Comparison of ENCODE assay signal across 18 cellular contexts in the genomic region with DNA sequence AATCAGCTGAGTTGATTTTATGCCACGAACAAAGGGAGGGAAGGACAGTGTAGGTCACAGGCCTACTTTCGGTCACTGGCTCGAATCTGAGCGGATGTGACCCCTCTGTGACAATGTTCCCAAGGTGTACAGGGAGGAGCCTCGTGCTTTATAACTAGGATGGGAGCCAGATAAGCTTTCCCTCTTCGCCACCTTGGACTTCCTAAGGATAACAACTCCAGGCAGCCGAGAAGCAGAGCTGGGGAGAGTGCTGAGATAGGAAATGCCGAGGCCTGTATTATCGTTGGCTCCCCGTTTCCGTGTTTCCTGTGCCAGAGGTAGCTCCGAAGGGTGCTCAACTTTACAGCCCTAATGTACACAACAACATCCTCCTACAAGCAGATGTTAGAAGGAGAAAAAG.
DNase-seq lines count a peak whose midpoint lies in the region; ATAC-seq, FAIRE-seq and TF ChIP-seq lines count a peak whose summit lies in the region.
"Had no signal": no experiment of that assay in that cellular context is flagged by ENCODE, and none has a peak within 500 bp of the region (broad histone marks: within the 10 kb centered on the region; RNA-seq: fewer than 3 reads in every experiment).

No MANE protein-coding gene starts in this region.

- H4K5ac ChIP-seq in H1 (ENCODE audit: insufficient read length, low read depth, low read length): no peak overlapping the region

- H3K79me2 ChIP-seq in H1 (ENCODE audit: control insufficient read depth in 1 of 2, insufficient read depth in 2 of 2, low read length in 2 of 2): no peaks in the 10 kb centered on the region

- CTCF ChIA-PET in H1 (lab: Charles Lee; ENCODE audit: partially characterized antibody): interaction anchor here (0.7 to 1.4 kb wide), 3 partner anchors 14 to 129 kb away, joined by 3 to 4 read pairs (median 4); no protein-coding TSS in a partner anchor

- TF ChIP-seq RAD21 in H1 (IDR thresholded peaks at IDR 0.05 in 1 of 2, conservative IDR thresholded peaks at IDR 0.05 in 1 of 2; ENCODE audit: low read depth in 2 of 2, low read length in 2 of 2): no peak

- H3K27me3 ChIP-seq in H1 (replicated peaks in 1 of 4; ENCODE audit: control insufficient read depth in 3 of 4, extremely low read depth in 1 of 4, insufficient read depth in 3 of 4, low read length in 3 of 4): no peaks in the 10 kb centered on the region
- no peaks in the 10 kb centered on the region for H3K27me3 ChIP-seq in right lobe of liver
- H3K27me3 ChIP-seq in prostate gland (replicated peaks; ENCODE audit: insufficient read depth): no peaks in the 10 kb centered on the region

- no peak overlapping the region for H2BK5ac ChIP-seq in H1 (ENCODE audit: low read depth, low read length)

- TF ChIP-seq EP300 in H1 (IDR thresholded peaks at IDR 0.05; ENCODE audit: borderline replicate concordance in 1 of 2, low read depth in 2 of 2, low read length in 2 of 2): no peak

- H2AFZ ChIP-seq in H1 (ENCODE audit: low read length): peak overlapping the region; percentile 97

- ATAC-seq in right lobe of liver (peak; percentile 30 to 67 (median 58)), HG02642 (IDR thresholded peaks at IDR 0.05; ENCODE audit: poor library complexity, unreplicated experiment) (no peak), GM18867 (IDR thresholded peaks at IDR 0.05; ENCODE audit: unreplicated experiment) (no peak), HG03135 (IDR thresholded peaks at IDR 0.05; ENCODE audit: unreplicated experiment) (no peak)
- ATAC-seq: activated CD4-positive, alpha-beta T cell treated with anti-CD3 and anti-CD28 coated beads for 36 hours; CD8-positive, alpha-beta T cell had no signal

- DNase-seq in DMS153 (lab: John Stamatoyannopoulos, UW) (peak; percentile 88), NCI-H2029 (lab: John Stamatoyannopoulos, UW) (peak; percentile 36), H1 (ENCODE audit: low read depth in 1 of 2, low spot score in 2 of 2) (no peak), right lobe of liver (no peak), prostate gland (ENCODE audit: low spot score) (no peak)
- DNase-seq: activated CD4-positive, alpha-beta T cell treated with anti-CD3 and anti-CD28 coated beads for 36 hours; activated CD8-positive, alpha-beta memory T cell treated with anti-CD3 and anti-CD28 coated beads, Interleukin-2, amount 50 U/mL, for 4 hours; activated gamma-delta T cell; amniotic stem cell; CD8-positive, alpha-beta T cell; EL; HCEC 1CT; KG1; stimulated activated CD4-positive, alpha-beta T cell treated with anti-CD3 and anti-CD28 coated beads, Interleukin-1b, Interleukin-23, amount 100 ng/mL, for 48 hours; stomach had no signal

- no peak overlapping the region for H4K8ac ChIP-seq in H1 (ENCODE audit: extremely low read depth, insufficient read depth, low read length)

- no peak for TF ChIP-seq POLR2A in H1 (IDR thresholded peaks at IDR 0.05; ENCODE audit: control extremely low read depth in 1 of 2, low read depth in 2 of 2, low read length in 2 of 2)
- TF ChIP-seq POLR2A in right lobe of liver (IDR thresholded peaks at IDR 0.05): no peak
- no peak for TF ChIP-seq POLR2A in prostate gland (IDR thresholded peaks at IDR 0.05)

- H3K9me3 ChIP-seq in H1 (ENCODE audit: insufficient read depth in 2 of 2, low read depth in 1 of 2, low read length in 1 of 2): no peaks in the 10 kb centered on the region
- no peaks in the 10 kb centered on the region for H3K9me3 ChIP-seq in right lobe of liver
- H3K9me3 ChIP-seq in prostate gland: no peaks in the 10 kb centered on the region
- H3K9me3 ChIP-seq: stomach had no signal

- H4K20me1 ChIP-seq in H1 (replicated peaks in 1 of 2; ENCODE audit: control insufficient read depth in 1 of 2, insufficient read depth in 2 of 2, low read length in 2 of 2): no peaks in the 10 kb centered on the region

- H3K9ac ChIP-seq in H1 (replicated peaks in 1 of 4; ENCODE audit: extremely low read depth in 1 of 4, low read depth in 3 of 4, low read length in 3 of 4): no peak overlapping the region

- H3K4me2 ChIP-seq in H1 (ENCODE audit: insufficient read depth in 1 of 2, low read depth in 2 of 2, low read length in 2 of 2): peak overlapping the region in 1 of 2 experiments; percentile 30; a peak in 1 of 4 replicates

- H2BK20ac ChIP-seq in H1 (ENCODE audit: low read length): no peak overlapping the region

- H3K4ac ChIP-seq in H1 (replicated peaks; ENCODE audit: insufficient read length, low read depth, low read length): no peak overlapping the region

- WGBS in H1 (ENCODE audit: extremely low coverage in 1 of 2, insufficient coverage in 1 of 2, insufficient read length in 1 of 2, insufficient replicate concordance in 2 of 2, low coverage in 1 of 2, low lambda C conversion rate in 2 of 2, missing lambda C conversion rate in 1 of 2), 2 experiments: 66% methylated on average over 12 of the region's 12 CpGs; no CpG with 5 or more reads in 1 of the 2 experiments
- 61% methylated on average over 11 of the region's 12 CpGs for WGBS in right lobe of liver (ENCODE audit: insufficient coverage, low coverage, low lambda C conversion rate, missing lambda C conversion rate)
- WGBS in prostate gland: 71% methylated on average over 12 of the region's 12 CpGs

- no peak overlapping the region for H4K91ac ChIP-seq in H1 (replicated peaks; ENCODE audit: insufficient read length, low read length)

- H2BK120ac ChIP-seq in H1 (replicated peaks; ENCODE audit: low read depth, low read length): no peak overlapping the region

- 0 out of 2 replicates have a peak overlapping the region, but pooled peaks have one; percentile 30 for H2BK12ac ChIP-seq in H1 (ENCODE audit: low read depth, low read length)

- POLR2A ChIA-PET in H1 (lab: Charles Lee; ENCODE audit: partially characterized antibody): no interaction called here

- peak; percentile 42 for FAIRE-seq in H1 (lab: Jason Lieb, UNC)

- H3K14ac ChIP-seq in H1 (ENCODE audit: insufficient read length): no peak overlapping the region

- no peaks in the 10 kb centered on the region for H3K36me3 ChIP-seq in H1 (ENCODE audit: control insufficient read depth in 2 of 4, insufficient read depth in 4 of 4, low read length in 3 of 4)
- no peaks in the 10 kb centered on the region for H3K36me3 ChIP-seq in right lobe of liver
- H3K36me3 ChIP-seq in prostate gland: no peaks in the 10 kb centered on the region
- H3K36me3 ChIP-seq: stomach had no signal

- H3K79me1 ChIP-seq in H1 (ENCODE audit: low read depth, low read length): no peaks in the 10 kb centered on the region

- 0 out of 2 replicates have a peak overlapping the region, but pooled peaks have one; percentile 1 for H2BK15ac ChIP-seq in H1 (ENCODE audit: low read length)

- H3K4me3 ChIP-seq in H1 (ENCODE audit: extremely low read depth in 1 of 4, insufficient read depth in 2 of 4, low read depth in 3 of 4, low read length in 4 of 4) (no peak overlapping the region), right lobe of liver (no peak overlapping the region), prostate gland (no peak overlapping the region)
- H3K4me3 ChIP-seq: stomach had no signal

- H3K56ac ChIP-seq in H1 (replicated peaks; ENCODE audit: insufficient read length, low read depth, low read length): no peak overlapping the region

- intact Hi-C loops in right lobe of liver (cut with DNase I): no loop called here
- intact Hi-C loops in prostate gland (cut with DNase I): no loop called here

- TF ChIP-seq CTCF in H1 (IDR thresholded peaks at IDR 0.05; ENCODE audit: control extremely low read depth in 1 of 3, insufficient read depth in 1 of 3, low read depth in 1 of 3, low read length in 3 of 3): no peak
- TF ChIP-seq CTCF in right lobe of liver (IDR thresholded peaks at IDR 0.05): no peak
- no peak for TF ChIP-seq CTCF in prostate gland (IDR thresholded peaks at IDR 0.05)

- H2AK5ac ChIP-seq in H1 (ENCODE audit: low read depth, low read length): no peak overlapping the region

- H3K27ac ChIP-seq in H1 (ENCODE audit: low read depth, low read length) (no peak overlapping the region), right lobe of liver (no peak overlapping the region), prostate gland (no peak overlapping the region)

- H3K4me1 ChIP-seq in H1 (replicated peaks in 1 of 4; ENCODE audit: control insufficient read depth in 3 of 4, insufficient read depth in 4 of 4, low read length in 3 of 4) (peaks cover 3 to 29% (median 10%) of the 10 kb centered on the region in 4 experiments; a peak in 4 of 7 replicates), right lobe of liver (peaks cover 0 to 9% (median 0%) of the 10 kb centered on the region in 4 donors), prostate gland (replicated peaks) (no peaks in the 10 kb centered on the region)

- H3K23ac ChIP-seq in H1 (ENCODE audit: insufficient read length): no peak overlapping the region

- H3K23me2 ChIP-seq in H1 (ENCODE audit: low read depth, low read length): 0 out of 2 replicates have a peak, but pooled peaks cover 2% of the 10 kb centered on the region

- H3K18ac ChIP-seq in H1 (ENCODE audit: extremely low read depth, low read length): peak overlapping the region; percentile 2; the same call in 1 of the 2 replicates

TF ChIP-seq in H1, 55 proteins besides CTCF, POLR2A, EP300 and RAD21:
- TF ChIP-seq TCF12 (IDR thresholded peaks at IDR 0.05; ENCODE audit: low read depth, low read length) (0 out of 2 replicates have a peak, but pooled peaks have one; percentile 10), RXRA (IDR thresholded peaks at IDR 0.05; ENCODE audit: insufficient read depth, low read depth, low read length) (no peak), GTF2F1 (IDR thresholded peaks at IDR 0.05; ENCODE audit: borderline replicate concordance, low read depth, low read length) (no peak), EGR1 (IDR thresholded peaks at IDR 0.05; ENCODE audit: borderline replicate concordance, low read depth, low read length) (no peak), YY1 (IDR thresholded peaks at IDR 0.05; ENCODE audit: low read depth, low read length) (no peak)

Comparison
In these comparisons a context has a peak if more than half of its experiments do, and no peak if none do; other contexts are left out.
1. DNase-seq: peak in DMS153 (single experiment) and NCI-H2029 (single experiment); none in H1 (0 of 2), right lobe of liver (0 of 3) and prostate gland (single experiment).
2. ATAC-seq: peak in right lobe of liver (4 of 4); none in HG02642 (single experiment), GM18867 (single experiment) and HG03135 (single experiment).